ENCODE assay signal across 15 cellular contexts in the genomic region with DNA sequence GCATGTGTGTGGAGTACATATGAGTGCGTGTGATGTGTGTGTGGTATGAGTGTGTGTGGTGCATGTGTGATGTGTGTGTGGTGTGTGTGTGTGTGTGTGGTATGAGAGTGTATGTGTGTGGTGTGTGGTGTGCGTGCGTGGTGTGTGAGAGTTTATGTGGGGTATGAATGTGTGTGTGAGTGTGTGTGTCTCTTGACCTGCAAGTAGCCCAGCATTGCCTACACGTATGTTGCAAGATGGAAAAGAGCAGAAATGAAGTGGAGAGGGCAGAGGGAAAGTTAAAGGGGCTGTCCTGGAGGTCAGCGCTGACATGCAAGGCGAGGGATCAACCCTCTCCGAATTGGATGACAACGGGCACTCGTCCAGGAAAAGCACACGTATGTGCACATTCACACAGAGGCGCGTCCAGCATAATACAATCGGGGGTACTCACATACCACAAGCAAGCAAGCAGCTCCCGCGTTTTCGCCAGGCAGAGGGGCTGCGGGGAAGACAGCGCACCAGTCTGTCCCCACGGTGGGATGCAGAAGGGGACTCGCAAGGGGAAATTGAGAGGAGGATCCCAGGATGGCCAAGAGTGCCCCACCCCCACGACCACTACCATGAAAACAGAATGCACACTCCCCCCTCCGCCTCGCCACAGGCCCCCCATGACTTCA.
DNase-seq lines count a peak whose midpoint lies in the region; ATAC-seq, FAIRE-seq and TF ChIP-seq lines count a peak whose summit lies in the region.
"Had no signal": no experiment of that assay in that cellular context is flagged by ENCODE, and none has a peak within 500 bp of the region (broad histone marks: within the 10 kb centered on the region; RNA-seq: fewer than 3 reads in every experiment).

No MANE protein-coding gene starts in this region.

- CTCF ChIA-PET in HepG2 (lab: Yijun Ruan, JAX; ENCODE audit: low intra/inter-chr PET ratio, low total read pairs) (no interaction called here), K562 (lab: Yijun Ruan, JAX; ENCODE audit: low intra/inter-chr PET ratio) (no interaction called here)

- in situ Hi-C loops in HepG2 (cut with HindIII; ENCODE audit: extremely low pct_ligation_motif_present, low pct_unique_long_range_greater_than_20kb) = no loop called here
- in situ Hi-C loops in K562 (cut with MboI) = loop anchor here (5.0 kb wide), 1 partner anchor 90 kb away; no protein-coding TSS in a partner anchor

- TF ChIP-seq RAD21 in HepG2 (CRISPR knock-in tag; IDR thresholded peaks at IDR 0.05) (no peak), K562 (CRISPR knock-in tag; conservative IDR thresholded peaks at IDR 0.05 in 1 of 2, IDR thresholded peaks at IDR 0.05 in 1 of 2) (no peak)

- H3K4me1 ChIP-seq in HepG2 (ENCODE audit: insufficient read depth, low read length) (peaks cover 64% of the 10 kb centered on the region), right lobe of liver (peaks cover 0 to 14% (median 8%) of the 10 kb centered on the region in 4 donors), K562 (replicated peaks in 1 of 2; ENCODE audit: control insufficient read depth in 2 of 2, insufficient read depth in 2 of 2, low read length in 2 of 2) (peaks cover 0 to 12% of the 10 kb centered on the region in 2 experiments; a peak in 3 of 5 replicates), mesendoderm (ENCODE audit: control insufficient read depth, low read depth, low read length) (peaks cover 14% of the 10 kb centered on the region), spleen (peaks cover 0 to 21% (median 6%) of the 10 kb centered on the region in 6 donors), gastroesophageal sphincter (peaks cover 0 to 11% (median 0%) of the 10 kb centered on the region in 3 donors)
- H3K4me1 ChIP-seq: Caco-2 had no signal

- no peaks in the 10 kb centered on the region for H3K79me1 ChIP-seq in mesendoderm (ENCODE audit: low read length)

- H3K27ac ChIP-seq in HepG2 (ENCODE audit: extremely low read length, insufficient read depth, low read length) (no peak overlapping the region), right lobe of liver (no peak overlapping the region), K562 (ENCODE audit: extremely low read depth, low read depth, low read length) (no peak overlapping the region), mesendoderm (ENCODE audit: low read depth, low read length) (no peak overlapping the region), spleen (peak overlapping the region in 3 of 8 donors; percentile 22 to 27 (median 23)), gastroesophageal sphincter (no peak overlapping the region)
- H3K27ac ChIP-seq: 22Rv1, HL-60 had no signal

- H3K9ac ChIP-seq in HepG2 (ENCODE audit: insufficient read depth, low read depth, low read length) = no peak overlapping the region
- H3K9ac ChIP-seq in K562 (ENCODE audit: insufficient read depth in 1 of 2, low read depth in 2 of 2, low read length in 2 of 2) = no peak overlapping the region
- H3K9ac ChIP-seq in mesendoderm (ENCODE audit: low read length) = no peak overlapping the region

- ATAC-seq in HepG2 (no peak), right lobe of liver (no peak), K562 (no peak), gastroesophageal sphincter (no peak)
- ATAC-seq: CD8-positive, alpha-beta T cell had no signal

- H3K18ac ChIP-seq in mesendoderm (ENCODE audit: low read length) = no peak overlapping the region

- TF ChIP-seq CTCF in HepG2 (CRISPR knock-in tag; IDR thresholded peaks at IDR 0.05) (no peak), right lobe of liver (IDR thresholded peaks at IDR 0.05) (no peak), K562 (IDR thresholded peaks at IDR 0.05 in 2 of 3, conservative IDR thresholded peaks at IDR 0.05 in 1 of 3; ENCODE audit: insufficient read depth in 2 of 3, low read depth in 1 of 3, low read length in 3 of 3) (no peak), spleen (IDR thresholded peaks at IDR 0.05 in 8 of 11, conservative IDR thresholded peaks at IDR 0.05 in 3 of 11) (no peak), gastroesophageal sphincter (IDR thresholded peaks at IDR 0.05) (no peak)

- no peak overlapping the region for H2AFZ ChIP-seq in HepG2 (ENCODE audit: low read length)
- H2AFZ ChIP-seq in K562 (ENCODE audit: low read depth, low read length) = no peak overlapping the region

- POLR2A ChIA-PET in HepG2 (lab: Yijun Ruan, JAX) (no interaction called here), K562 (lab: Yijun Ruan, JAX) (interaction anchor here (0.7 to 1.5 kb wide), 2 partner anchors 10 to 1800 kb away, joined by 3 read pairs; no protein-coding TSS in a partner anchor)

- TF ChIP-seq POLR2A in HepG2 (IDR thresholded peaks at IDR 0.05; ENCODE audit: insufficient read depth in 1 of 2, low read depth in 2 of 2, low read length in 2 of 2) = no peak
- no peak for TF ChIP-seq POLR2A in right lobe of liver (IDR thresholded peaks at IDR 0.05)
- no peak for TF ChIP-seq POLR2A in K562 (conservative IDR thresholded peaks at IDR 0.05)
- no peak for TF ChIP-seq POLR2A in spleen (IDR thresholded peaks at IDR 0.05)
- TF ChIP-seq POLR2A in gastroesophageal sphincter (IDR thresholded peaks at IDR 0.05) = no peak

- no peaks in the 10 kb centered on the region for H3K9me1 ChIP-seq in K562 (ENCODE audit: control insufficient read depth, insufficient read depth, low read length)

- H3K23ac ChIP-seq in mesendoderm (ENCODE audit: low read length) = no peak overlapping the region

- H3K27me3 ChIP-seq in HepG2 (ENCODE audit: control insufficient read depth in 1 of 2, insufficient read depth in 2 of 2, low read length in 2 of 2) (no peaks in the 10 kb centered on the region), right lobe of liver (no peaks in the 10 kb centered on the region), K562 (ENCODE audit: control insufficient read depth in 2 of 2, insufficient read depth in 2 of 2, low read length in 2 of 2) (peaks cover 11 to 30% of the 10 kb centered on the region in 2 experiments; a peak in 4 of 5 replicates), mesendoderm (ENCODE audit: insufficient read depth, low read length, poor library complexity) (no peaks in the 10 kb centered on the region), spleen (replicated peaks in 1 of 7) (no peaks in the 10 kb centered on the region), gastroesophageal sphincter (peaks cover 27% of the 10 kb centered on the region)

- 86% methylated on average over 23 of the region's 23 CpGs for WGBS in HepG2 (ENCODE audit: low lambda C conversion rate)
- 82% methylated on average over 7 of the region's 23 CpGs for WGBS in right lobe of liver (ENCODE audit: insufficient coverage, low coverage, low lambda C conversion rate, missing lambda C conversion rate)
- 38% methylated on average over 23 of the region's 23 CpGs for WGBS in K562 (ENCODE audit: insufficient coverage, low coverage, missing lambda C conversion rate)
- 100% methylated on average over 3 of the region's 23 CpGs for WGBS in mesendoderm (ENCODE audit: extremely low coverage, insufficient coverage, low lambda C conversion rate)
- 76 to 82% (median 78%) methylated on average over 19 to 23 of the region's 23 CpGs for WGBS in spleen, 5 donors
- WGBS in gastroesophageal sphincter (ENCODE audit: low coverage in 1 of 2), 2 donors = 80 to 88% methylated on average over 10 to 20 of the region's 23 CpGs

- no peak overlapping the region for H3K4ac ChIP-seq in mesendoderm (ENCODE audit: low read depth, low read length)

- peak overlapping the region; percentile 7 for H2BK5ac ChIP-seq in mesendoderm (ENCODE audit: low read length)

- H3K4me2 ChIP-seq in HepG2 (ENCODE audit: low read depth, low read length) = no peak overlapping the region
- H3K4me2 ChIP-seq in K562 (ENCODE audit: insufficient read depth, low read length) = no peak overlapping the region
- no peak overlapping the region for H3K4me2 ChIP-seq in mesendoderm (ENCODE audit: low read length)

- H3K9me3 ChIP-seq in HepG2 (ENCODE audit: low read length) = no peaks in the 10 kb centered on the region
- H3K9me3 ChIP-seq in right lobe of liver = no peaks in the 10 kb centered on the region
- H3K9me3 ChIP-seq in K562 (replicated peaks; ENCODE audit: control insufficient read depth, insufficient read depth, low read depth, low read length) = peaks cover 7% of the 10 kb centered on the region; the same call in 1 of the 2 replicates
- H3K9me3 ChIP-seq in spleen = peaks cover 0 to 3% (median 0%) of the 10 kb centered on the region in 8 donors
- H3K9me3 ChIP-seq in gastroesophageal sphincter = no peaks in the 10 kb centered on the region
- H3K9me3 ChIP-seq: Caco-2 had no signal

- FAIRE-seq in HepG2 (lab: Jason Lieb, UNC) (no peak), K562 (lab: Jason Lieb, UNC) (no peak)

- H2BK120ac ChIP-seq in mesendoderm (ENCODE audit: low read depth, low read length) = no peak overlapping the region

- intact Hi-C loops in HepG2 (cut with micrococcal nuclease; ENCODE audit: unreplicated experiment) = no loop called here
- intact Hi-C loops in right lobe of liver (cut with DNase I) = no loop called here
- intact Hi-C loops in K562 (cut with micrococcal nuclease) = no loop called here
- intact Hi-C loops in spleen (cut with DNase I; ENCODE audit: low total_unique reads) = no loop called here

- H4K20me1 ChIP-seq in HepG2 (ENCODE audit: insufficient read depth, low read length) (no peaks in the 10 kb centered on the region), K562 (replicated peaks; ENCODE audit: control insufficient read depth, insufficient read depth, low read length) (no peaks in the 10 kb centered on the region)

- H4K8ac ChIP-seq in mesendoderm (ENCODE audit: low read depth, low read length) = no peak overlapping the region

- H3K79me2 ChIP-seq in HepG2 (ENCODE audit: insufficient read depth, low read length) (no peaks in the 10 kb centered on the region), K562 (ENCODE audit: control insufficient read depth, insufficient read depth, low read length) (no peaks in the 10 kb centered on the region), mesendoderm (ENCODE audit: control insufficient read depth, insufficient read depth, low read length) (no peaks in the 10 kb centered on the region)

- no peak for DNase-seq in HepG2 (ENCODE audit: low spot score)
- DNase-seq in right lobe of liver = no peak
- no peak for DNase-seq in K562 (ENCODE audit: extremely low read depth in 1 of 4, low spot score in 3 of 4)
- peak; percentile 30 for DNase-seq in mesendoderm
- DNase-seq in spleen = peak; percentile 55
- DNase-seq in stimulated activated CD4-positive, alpha-beta T cell treated with anti-CD3 and anti-CD28 coated beads, Interleukin-12 subunit alpha, Interleukin-12 subunit beta, amount 100 ng/mL, for 4 hours = no peak
- no peak for DNase-seq in NCI-H146 (lab: John Stamatoyannopoulos, UW)
- DNase-seq: AML-193; Caco-2; CD8-positive, alpha-beta T cell; DND-41; HCEC 1CT had no signal

- no peak for TF ChIP-seq EP300 in HepG2 (IDR thresholded peaks at IDR 0.05; ENCODE audit: low read depth in 2 of 2, low read length in 2 of 2)
- TF ChIP-seq EP300 in HepG2 (CRISPR knock-in tag; IDR thresholded peaks at IDR 0.05; ENCODE audit: borderline replicate concordance) = no peak
- TF ChIP-seq EP300 in K562 (IDR thresholded peaks at IDR 0.05; ENCODE audit: low read length) = no peak
- TF ChIP-seq EP300 in gastroesophageal sphincter (IDR thresholded peaks at IDR 0.05) = no peak

- H3K36me3 ChIP-seq in HepG2 (replicated peaks in 1 of 2; ENCODE audit: control insufficient read depth in 1 of 2, insufficient read depth in 2 of 2, low read length in 2 of 2) (no peaks in the 10 kb centered on the region), right lobe of liver (no peaks in the 10 kb centered on the region), K562 (ENCODE audit: control insufficient read depth, insufficient read depth, low read length) (no peaks in the 10 kb centered on the region), mesendoderm (ENCODE audit: control insufficient read depth, insufficient read depth, low read length) (no peaks in the 10 kb centered on the region), spleen (no peaks in the 10 kb centered on the region), gastroesophageal sphincter (no peaks in the 10 kb centered on the region)

- BruUV-seq in HepG2 (replicated peaks; lab: Mats Ljungman, UMichigan) (no TSS peak), K562 (replicated peaks; lab: Mats Ljungman, UMichigan) (no TSS peak)

- H2BK15ac ChIP-seq in mesendoderm (replicated peaks; ENCODE audit: low read depth) = no peak overlapping the region

- peak overlapping the region; percentile 79 for H3K56ac ChIP-seq in mesendoderm (ENCODE audit: low read length)

- H4K5ac ChIP-seq in mesendoderm (ENCODE audit: low read length) = no peak overlapping the region

- peak overlapping the region; percentile 53 for H2AK5ac ChIP-seq in mesendoderm (ENCODE audit: low read length)

- H3K4me3 ChIP-seq in HepG2 (replicated peaks in 1 of 3; ENCODE audit: insufficient read depth in 1 of 3, low read depth in 2 of 3, low read length in 3 of 3) = no peak overlapping the region
- H3K4me3 ChIP-seq in right lobe of liver = no peak overlapping the region
- no peak overlapping the region for H3K4me3 ChIP-seq in K562
- no peak overlapping the region for H3K4me3 ChIP-seq in mesendoderm (ENCODE audit: low read length)
- H3K4me3 ChIP-seq in spleen = no peak overlapping the region
- H3K4me3 ChIP-seq in gastroesophageal sphincter = no peak overlapping the region

Comparison
In these comparisons a context has a peak if more than half of its experiments do, and no peak if none do; other contexts are left out.
1. DNase-seq: peak in mesendoderm (single experiment) and spleen (single experiment); none in HepG2 (single experiment), right lobe of liver (0 of 3), K562 (0 of 4), stimulated activated CD4-positive, alpha-beta T cell treated with anti-CD3 and anti-CD28 coated beads, Interleukin-12 subunit alpha, Interleukin-12 subunit beta, amount 100 ng/mL, for 4 hours (single experiment) and NCI-H146 (single experiment).